In genomic region chr7:128672927-128673517, GRCh38 we compare ENCODE assay signal across 8 cellular contexts. TPM values are rescaled to one million over a fixed set of nuclear protein-coding genes. Genes with fewer than 3 reads are reported as not detected.
A peak's percentile ranks its signal among the peaks of the same experiment; 100 is the strongest.
DNase-seq lines count a peak whose midpoint lies in the region; ATAC-seq, FAIRE-seq and TF ChIP-seq lines count a peak whose summit lies in the region.

No MANE protein-coding gene starts in this region.

- H3K27ac ChIP-seq in right cardiac atrium (ENCODE audit: low read length) (no peak overlapping the region), testis (no peak overlapping the region)

- H3K27me3 Mint-ChIP-seq in activated T-cell treated with anti-CD3 and anti-CD28 coated beads, Interleukin-2, amount 50 U/mL, for 24 hours: peaks cover 36% of the 10 kb centered on the region

- H3K9me3 ChIP-seq in right cardiac atrium (ENCODE audit: control insufficient read depth, low read length) (no peaks in the 10 kb centered on the region), testis (no peaks in the 10 kb centered on the region)

- no peak for TF ChIP-seq POLR2A in GM12892 (IDR thresholded peaks at IDR 0.05; ENCODE audit: low read depth, low read length)
- TF ChIP-seq POLR2A in testis (IDR thresholded peaks at IDR 0.05): no peak

- DNase-seq in ACHN (peak; percentile 53), GM12892 (ENCODE audit: insufficient read length) (no peak), right cardiac atrium (peak in 1 of 3 donors; percentile 42), testis (no peak)
- DNase-seq in activated T-cell treated with anti-CD3 and anti-CD28 coated beads, Interleukin-2, amount 50 U/mL, for 24 hours: peak; percentile 39
- no peak for DNase-seq in activated CD4-positive, CD25-positive, alpha-beta regulatory T cell treated with anti-CD3 and anti-CD28 coated beads, Interleukin-2, amount 50 U/mL, for 72 hours

- intact Hi-C loops in right cardiac atrium (cut with DNase I) (no loop called here), testis (cut with DNase I; ENCODE audit: low total_unique reads) (no loop called here)

- 19% methylated on average over 7 of the region's 7 CpGs for WGBS in right cardiac atrium
- WGBS in testis, 2 donors: 22 to 36% methylated on average over 7 of the region's 7 CpGs

- peak; percentile 38 to 60 for ATAC-seq in right cardiac atrium
- no peak for ATAC-seq in HG03196 (IDR thresholded peaks at IDR 0.05; ENCODE audit: unreplicated experiment)
- no peak for ATAC-seq in GM18511 (IDR thresholded peaks at IDR 0.05; ENCODE audit: unreplicated experiment)

- H3K36me3 ChIP-seq in testis (ENCODE audit: low read depth, missing control alignments): no peaks in the 10 kb centered on the region

- FAIRE-seq in GM12892 (lab: Jason Lieb, UNC): peak; percentile 53

- H3K4me3 Mint-ChIP-seq in activated T-cell treated with anti-CD3 and anti-CD28 coated beads, Interleukin-2, amount 50 U/mL, for 24 hours: no peak overlapping the region

- H3K4me1 Mint-ChIP-seq in activated T-cell treated with anti-CD3 and anti-CD28 coated beads, Interleukin-2, amount 50 U/mL, for 24 hours (ENCODE audit: low read depth): peaks cover 7% of the 10 kb centered on the region

- TF ChIP-seq CTCF in testis (IDR thresholded peaks at IDR 0.05): peak in 2 of 3 experiments; percentile 2 to 32

- H3K9me3 Mint-ChIP-seq in activated T-cell treated with anti-CD3 and anti-CD28 coated beads, Interleukin-2, amount 50 U/mL, for 24 hours: no peaks in the 10 kb centered on the region

- H3K4me3 ChIP-seq in right cardiac atrium (ENCODE audit: low read length): no peak overlapping the region
- H3K4me3 ChIP-seq in testis: no peak overlapping the region

- H3K4me1 ChIP-seq in right cardiac atrium (ENCODE audit: control insufficient read depth, insufficient read depth, low read length) (peaks cover 3% of the 10 kb centered on the region), testis (no peaks in the 10 kb centered on the region)

- in situ Hi-C loops in ACHN (cut with HindIII; ENCODE audit: low pct_ligation_motif_present, low pct_unique_long_range_greater_than_20kb, low sequenced_read_pairs): no loop called here

- no peak overlapping the region for H3K27ac Mint-ChIP-seq in activated T-cell treated with anti-CD3 and anti-CD28 coated beads, Interleukin-2, amount 50 U/mL, for 24 hours

- H3K27me3 ChIP-seq in right cardiac atrium (ENCODE audit: control insufficient read depth, insufficient read depth) (no peaks in the 10 kb centered on the region), testis (no peaks in the 10 kb centered on the region)

- no peaks in the 10 kb centered on the region for H3K36me3 Mint-ChIP-seq in activated T-cell treated with anti-CD3 and anti-CD28 coated beads, Interleukin-2, amount 50 U/mL, for 24 hours (ENCODE audit: low read depth)

RNA-seq across cellular contexts. Expression of gene GARIN1A, which starts 0.9 kb away (rescaled TPM):
- 0.51 TPM for polyA plus RNA-seq in GM12892 (2012; ENCODE audit: missing spikeins)
- total RNA-seq in right cardiac atrium: 1 to 10 TPM; 1.5 to 5.0 (median 2.8) TPM
- 1.7 TPM for polyA plus RNA-seq in right cardiac atrium
- total RNA-seq in testis: 10 to 100 TPM; 12.0 to 46.8 TPM
- polyA plus RNA-seq in testis (ENCODE audit: insufficient read depth, low read depth, low replicate concordance): 46.0 TPM

Comparison
In these comparisons a context has a peak if more than half of its experiments do, and no peak if none do; other contexts are left out.
1. DNase-seq: peak in ACHN (single experiment) and activated T-cell treated with anti-CD3 and anti-CD28 coated beads, Interleukin-2, amount 50 U/mL, for 24 hours (single experiment); none in GM12892 (single experiment), testis (single experiment) and activated CD4-positive, CD25-positive, alpha-beta regulatory T cell treated with anti-CD3 and anti-CD28 coated beads, Interleukin-2, amount 50 U/mL, for 72 hours (single experiment).
2. ATAC-seq: peak in right cardiac atrium (2 of 2); none in HG03196 (single experiment) and GM18511 (single experiment).